Comparison of ENCODE assay signal across 24 cellular contexts in genomic region chr9:120513825-120514598, GRCh38.
DNase-seq lines count a peak whose midpoint lies in the region; ATAC-seq and TF ChIP-seq lines count a peak whose summit lies in the region.
"Had no signal": no experiment of that assay in that cellular context is flagged by ENCODE, and none has a peak within 500 bp of the region (broad histone marks: within the 10 kb centered on the region; RNA-seq: fewer than 3 reads in every experiment).

No MANE protein-coding gene starts in this region.

- H3K4me1 ChIP-seq in psoas muscle (peaks cover 3% of the 10 kb centered on the region), H9 (ENCODE audit: insufficient read depth, low read length) (no peaks in the 10 kb centered on the region)
- H3K4me1 ChIP-seq: BE2C, Peyer's patch had no signal

- intact Hi-C loops in activated naive CD4-positive, alpha-beta T cell treated with anti-CD3 and anti-CD28 coated beads for 36 hours (cut with micrococcal nuclease) = no loop called here
- intact Hi-C loops in dorsolateral prefrontal cortex (cut with DNase I) = no loop called here
- intact Hi-C loops in psoas muscle (cut with DNase I) = no loop called here

- H3K27me3 Mint-ChIP-seq in activated naive CD4-positive, alpha-beta T cell treated with anti-CD3 and anti-CD28 coated beads for 36 hours (ENCODE audit: low read depth) = no peaks in the 10 kb centered on the region
- H3K27me3 Mint-ChIP-seq in activated naive CD4-positive, alpha-beta T cell treated with anti-CD3 and anti-CD28 coated beads, Interleukin-2, amount 10 ng/mL, durations not matched to agents 7 days and 5 days = no peaks in the 10 kb centered on the region
- no peaks in the 10 kb centered on the region for H3K27me3 Mint-ChIP-seq in H9 (ENCODE audit: low read depth)

- no peak overlapping the region for H3K56ac ChIP-seq in H9 (ENCODE audit: insufficient read length, low read depth, low read length)

- no peak overlapping the region for H3K27ac Mint-ChIP-seq in activated naive CD4-positive, alpha-beta T cell treated with anti-CD3 and anti-CD28 coated beads for 36 hours
- H3K27ac Mint-ChIP-seq in activated naive CD4-positive, alpha-beta T cell treated with anti-CD3 and anti-CD28 coated beads, Interleukin-2, amount 10 ng/mL, durations not matched to agents 7 days and 5 days = no peak overlapping the region
- no peak overlapping the region for H3K27ac Mint-ChIP-seq in H9
- H3K27ac Mint-ChIP-seq: GM23338 had no signal

- no peak overlapping the region for H2BK5ac ChIP-seq in H9 (ENCODE audit: insufficient read length, low read length)

- H2BK12ac ChIP-seq in H9 (ENCODE audit: insufficient read length, low read depth, low read length) = no peak overlapping the region

- H2BK20ac ChIP-seq in H9 (ENCODE audit: low read depth, low read length, poor library complexity, severe bottlenecking) = no peak overlapping the region

- no peaks in the 10 kb centered on the region for H3K4me1 Mint-ChIP-seq in activated naive CD4-positive, alpha-beta T cell treated with anti-CD3 and anti-CD28 coated beads for 36 hours (ENCODE audit: low read depth)
- no peaks in the 10 kb centered on the region for H3K4me1 Mint-ChIP-seq in activated naive CD4-positive, alpha-beta T cell treated with anti-CD3 and anti-CD28 coated beads, Interleukin-2, amount 10 ng/mL, durations not matched to agents 7 days and 5 days
- H3K4me1 Mint-ChIP-seq in H9 = no peaks in the 10 kb centered on the region
- H3K4me1 Mint-ChIP-seq: GM23338 had no signal

- no peak overlapping the region for H3K9ac ChIP-seq in H9 (ENCODE audit: extremely low read depth, insufficient read length, low read length)

- no peaks in the 10 kb centered on the region for H3K79me1 ChIP-seq in H9 (ENCODE audit: insufficient read depth, low read depth, low read length, poor library complexity, severe bottlenecking)

- H3K14ac ChIP-seq in H9 (ENCODE audit: insufficient read depth, low read length) = no peak overlapping the region

- peak; percentile 32 to 72 (median 66) for ATAC-seq in psoas muscle
- ATAC-seq in HG03439 (IDR thresholded peaks at IDR 0.05; ENCODE audit: unreplicated experiment) = no peak
- ATAC-seq: GM12878, GM23338, HepG2, K562 had no signal

- H3K9me3 ChIP-seq in psoas muscle (no peaks in the 10 kb centered on the region), H9 (ENCODE audit: control insufficient read depth, low read depth, low read length) (no peaks in the 10 kb centered on the region)
- H3K9me3 ChIP-seq: BE2C, Peyer's patch, SJSA1 had no signal

- H3K4me3 ChIP-seq in dorsolateral prefrontal cortex (no peak overlapping the region), psoas muscle (no peak overlapping the region)
- H3K4me3 ChIP-seq: GM12878, GM23338, K562, Peyer's patch, SJSA1 had no signal

- no peak overlapping the region for H3K23ac ChIP-seq in H9 (ENCODE audit: insufficient read length, low read depth, low read length)

- H2BK120ac ChIP-seq in H9 (ENCODE audit: low read depth, low read length, poor library complexity, severe bottlenecking) = no peak overlapping the region

- no peak overlapping the region for H4K91ac ChIP-seq in H9 (ENCODE audit: insufficient read length, low read depth, low read length)

- H3K9me3 Mint-ChIP-seq in activated naive CD4-positive, alpha-beta T cell treated with anti-CD3 and anti-CD28 coated beads for 36 hours = no peaks in the 10 kb centered on the region
- H3K9me3 Mint-ChIP-seq in activated naive CD4-positive, alpha-beta T cell treated with anti-CD3 and anti-CD28 coated beads, Interleukin-2, amount 10 ng/mL, durations not matched to agents 7 days and 5 days = peaks cover 4% of the 10 kb centered on the region
- no peaks in the 10 kb centered on the region; a peak in 1 of 5 replicates for H3K9me3 Mint-ChIP-seq in H9
- H3K9me3 Mint-ChIP-seq: GM23338 had no signal

- TF ChIP-seq CTCF in dorsolateral prefrontal cortex (IDR thresholded peaks at IDR 0.05 in 54 of 56, conservative IDR thresholded peaks at IDR 0.05 in 2 of 56; ENCODE audit: low read depth in 1 of 56, partially characterized antibody in 56 of 56) = no peak
- no peak for TF ChIP-seq CTCF in psoas muscle (IDR thresholded peaks at IDR 0.05)
- no peak for TF ChIP-seq CTCF in H9 (conservative IDR thresholded peaks at IDR 0.05)

- no peak overlapping the region for H3K4me3 Mint-ChIP-seq in activated naive CD4-positive, alpha-beta T cell treated with anti-CD3 and anti-CD28 coated beads for 36 hours
- no peak overlapping the region for H3K4me3 Mint-ChIP-seq in activated naive CD4-positive, alpha-beta T cell treated with anti-CD3 and anti-CD28 coated beads, Interleukin-2, amount 10 ng/mL, durations not matched to agents 7 days and 5 days
- H3K4me3 Mint-ChIP-seq in H9 = no peak overlapping the region
- H3K4me3 Mint-ChIP-seq: GM23338 had no signal

- H3K18ac ChIP-seq in H9 (ENCODE audit: insufficient read length, low read depth, low read length) = no peak overlapping the region

- no peak overlapping the region for H2AK5ac ChIP-seq in H9 (ENCODE audit: insufficient read length, low read length)

- no peak overlapping the region for H4K5ac ChIP-seq in H9 (ENCODE audit: insufficient read length, low read depth, low read length)

- no peak overlapping the region for H2AFZ ChIP-seq in H9 (ENCODE audit: low read length)
- H2AFZ ChIP-seq: GM23338 had no signal

- H3T11ph ChIP-seq in H9 (ENCODE audit: low read length) = no peak overlapping the region

- peaks cover 79% of the 10 kb centered on the region for H3K36me3 Mint-ChIP-seq in activated naive CD4-positive, alpha-beta T cell treated with anti-CD3 and anti-CD28 coated beads for 36 hours (ENCODE audit: low read depth)
- peaks cover 80% of the 10 kb centered on the region for H3K36me3 Mint-ChIP-seq in activated naive CD4-positive, alpha-beta T cell treated with anti-CD3 and anti-CD28 coated beads, Interleukin-2, amount 10 ng/mL, durations not matched to agents 7 days and 5 days
- H3K36me3 Mint-ChIP-seq in H9 (ENCODE audit: insufficient read depth in 1 of 3, low read depth in 3 of 3) = peaks cover 48 to 68% (median 59%) of the 10 kb centered on the region in 3 experiments

- H3K36me3 ChIP-seq in psoas muscle (ENCODE audit: insufficient read depth in 1 of 2, low read depth in 1 of 2) = peaks cover 11 to 42% of the 10 kb centered on the region in 2 donors

- CTCF ChIA-PET in activated naive CD4-positive, alpha-beta T cell treated with anti-CD3 and anti-CD28 coated beads for 36 hours (lab: Charles Lee) = no interaction called here
- CTCF ChIA-PET in activated naive CD4-positive, alpha-beta T cell treated with anti-CD3 and anti-CD28 coated beads, Interleukin-2, amount 10 ng/mL, durations not matched to agents 7 days and 5 days (lab: Charles Lee) = interaction anchor here (1.7 kb wide), 1 partner anchor 23 kb away, joined by 4 read pairs; no protein-coding TSS in a partner anchor

- H4K20me1 ChIP-seq in H9 (ENCODE audit: control insufficient read depth, insufficient read depth, insufficient read length) = no peaks in the 10 kb centered on the region

- H2BK15ac ChIP-seq in H9 (ENCODE audit: low read depth, low read length) = no peak overlapping the region

- DNase-seq in activated naive CD4-positive, alpha-beta T cell treated with anti-CD3 and anti-CD28 coated beads for 36 hours = peak; percentile 9
- DNase-seq in activated naive CD4-positive, alpha-beta T cell treated with anti-CD3 and anti-CD28 coated beads, Interleukin-2, amount 10 ng/mL, durations not matched to agents 7 days and 5 days = no peak
- peak in 6 of 10 donors; percentile 8 to 52 (median 46) for DNase-seq in dorsolateral prefrontal cortex
- DNase-seq in globus pallidus (ENCODE audit: low spot score) = peak; percentile 11
- DNase-seq in psoas muscle = no peak
- no peak for DNase-seq in stimulated activated CD4-positive, alpha-beta T cell treated with anti-CD3 and anti-CD28 coated beads, Interleukin-2, amount 100 ng/mL, for 48 hours
- DNase-seq in H9 = no peak
- DNase-seq: BE2C, DMS79, HCEC 1CT, MV-4-11, NCI-H1105 treated with DMSO at 0.1 percent for 48 hours, NCI-H2029 treated with DMSO at 0.1 percent for 48 hours, NCI-H226, NCI-H524 treated with DMSO at 0.1 percent for 48 hours, NCI-H82, Peyer's patch had no signal

- WGBS in psoas muscle, 3 donors = 28 to 57% (median 40%) methylated on average over 7 of the region's 7 CpGs
- WGBS in H9 (ENCODE audit: extremely low coverage, insufficient read length, low lambda C conversion rate) = no CpG with 5 or more reads among the region's 7 CpGs

- no peak overlapping the region for H3K4ac ChIP-seq in H9 (ENCODE audit: low read depth, low read length)

- H3K27ac ChIP-seq in dorsolateral prefrontal cortex (no peak overlapping the region), psoas muscle (no peak overlapping the region), H9 (ENCODE audit: insufficient read length, low read depth, low read length) (no peak overlapping the region)
- H3K27ac ChIP-seq: HL-60, Peyer's patch, SJSA1 had no signal

- no peaks in the 10 kb centered on the region for H3K79me2 ChIP-seq in H9 (ENCODE audit: insufficient read depth, low read length)

- no peak overlapping the region for H3K4me2 ChIP-seq in H9 (ENCODE audit: insufficient read depth, insufficient read length, low read length)
- H3K4me2 ChIP-seq: GM23338 had no signal

- H3K23me2 ChIP-seq in H9 (ENCODE audit: insufficient read length, low read depth, low read length, poor library complexity, severe bottlenecking) = no peaks in the 10 kb centered on the region

- H4K8ac ChIP-seq in H9 (replicated peaks; ENCODE audit: insufficient read length, low read depth, low read length) = no peak overlapping the region

- H3K27me3 ChIP-seq in dorsolateral prefrontal cortex (no peaks in the 10 kb centered on the region), psoas muscle (ENCODE audit: insufficient read depth in 3 of 3, low read length in 2 of 3) (no peaks in the 10 kb centered on the region), H9 (ENCODE audit: insufficient read depth, low read length) (no peaks in the 10 kb centered on the region)
- H3K27me3 ChIP-seq: BE2C, Peyer's patch, SJSA1 had no signal

Comparison
In these comparisons a context has a peak if more than half of its experiments do, and no peak if none do; other contexts are left out.
1. DNase-seq: peak in activated naive CD4-positive, alpha-beta T cell treated with anti-CD3 and anti-CD28 coated beads for 36 hours (single experiment), dorsolateral prefrontal cortex (6 of 10) and globus pallidus (single experiment); none in activated naive CD4-positive, alpha-beta T cell treated with anti-CD3 and anti-CD28 coated beads, Interleukin-2, amount 10 ng/mL, durations not matched to agents 7 days and 5 days (single experiment), psoas muscle (0 of 2), stimulated activated CD4-positive, alpha-beta T cell treated with anti-CD3 and anti-CD28 coated beads, Interleukin-2, amount 100 ng/mL, for 48 hours (0 of 2) and H9 (single experiment).